In genomic region chr19:48244289-48244688, GRCh38 we compare ENCODE assay signal across 10 cellular contexts. TPM values are rescaled to one million over a fixed set of nuclear protein-coding genes. Genes with fewer than 3 reads are reported as not detected.
A peak's percentile ranks its signal among the peaks of the same experiment; 100 is the strongest.
DNase-seq lines count a peak whose midpoint lies in the region; ATAC-seq and TF ChIP-seq lines count a peak whose summit lies in the region.
"Had no signal": no experiment of that assay in that cellular context is flagged by ENCODE, and none has a peak within 500 bp of the region (broad histone marks: within the 10 kb centered on the region; RNA-seq: fewer than 3 reads in every experiment).

No MANE protein-coding gene starts in this region.

- H3K79me2 ChIP-seq in PC-3 (ENCODE audit: low read length): no peaks in the 10 kb centered on the region

- H3K9ac ChIP-seq in PC-3 (ENCODE audit: low read length): no peak overlapping the region

- H2AFZ ChIP-seq in PC-3 (ENCODE audit: low read length): no peak overlapping the region

- no TSS peak for BruUV-seq in PC-3 (replicated peaks; lab: Mats Ljungman, UMichigan)

- H3K36me3 Mint-ChIP-seq in activated naive CD8-positive, alpha-beta T cell treated with anti-CD3 and anti-CD28 coated beads for 36 hours: peaks cover 67% of the 10 kb centered on the region

- no peaks in the 10 kb centered on the region for H3K9me2 ChIP-seq in PC-3 (replicated peaks; ENCODE audit: low read length)

- no peaks in the 10 kb centered on the region for H3K27me3 ChIP-seq in PC-3 (ENCODE audit: low read length)
- no peaks in the 10 kb centered on the region for H3K27me3 ChIP-seq in neutrophil

- H3K27ac Mint-ChIP-seq in activated naive CD8-positive, alpha-beta T cell treated with anti-CD3 and anti-CD28 coated beads for 36 hours: peak overlapping the region; percentile 88

- H3F3A ChIP-seq in PC-3 (ENCODE audit: low read length, unreplicated experiment): no peaks in the 10 kb centered on the region

- no peak overlapping the region for H3K4me2 ChIP-seq in PC-3 (ENCODE audit: low read length)

- peak; percentile 75 for DNase-seq in ELR (ENCODE audit: low read depth)
- peak; percentile 12 for DNase-seq in PC-3
- no peak for DNase-seq in activated naive CD8-positive, alpha-beta T cell treated with anti-CD3 and anti-CD28 coated beads for 36 hours
- DNase-seq in NCI-H69 (lab: John Stamatoyannopoulos, UW): no peak
- DNase-seq in DMS153 treated with DMSO at 0.1 percent for 48 hours (lab: John Stamatoyannopoulos, UW; ENCODE audit: unreplicated experiment): no peak
- DNase-seq: islet precursor cell, NCI-H526 treated with DMSO at 0.1 percent for 48 hours had no signal

- H3K27ac ChIP-seq in PC-3 (ENCODE audit: low read length): no peak overlapping the region
- peak overlapping the region; percentile 93 for H3K27ac ChIP-seq in neutrophil

- TF ChIP-seq CTCF in PC-3 (conservative IDR thresholded peaks at IDR 0.05; ENCODE audit: low read depth, low read length): no peak
- TF ChIP-seq CTCF in neutrophil (IDR thresholded peaks at IDR 0.05): no peak

- ATAC-seq in PC-3 (peak; percentile 46; the same call in 1 of the 2 replicates), GM21360 (IDR thresholded peaks at IDR 0.05; ENCODE audit: unreplicated experiment) (no peak), HG02623 (IDR thresholded peaks at IDR 0.05; ENCODE audit: unreplicated experiment) (no peak)

- CTCF ChIA-PET in PC-3 (lab: Charles Lee): no interaction called here

- H3K4me1 ChIP-seq in PC-3 (ENCODE audit: insufficient read depth, low read length): peaks cover 6% of the 10 kb centered on the region; the same call in 1 of the 2 replicates
- H3K4me1 ChIP-seq in neutrophil (ENCODE audit: control insufficient read depth in 1 of 2, insufficient read depth in 1 of 2, low read depth in 1 of 2, low read length in 1 of 2): peaks cover 52 to 58% of the 10 kb centered on the region in 2 experiments

- no peaks in the 10 kb centered on the region for H3K27me3 Mint-ChIP-seq in activated naive CD8-positive, alpha-beta T cell treated with anti-CD3 and anti-CD28 coated beads for 36 hours

- H4K20me1 ChIP-seq in PC-3 (ENCODE audit: low read length): no peaks in the 10 kb centered on the region

- POLR2A ChIA-PET in PC-3 (lab: Charles Lee; ENCODE audit: unreplicated experiment): no interaction called here

- H3K4me3 ChIP-seq in PC-3 (ENCODE audit: low read length) (no peak overlapping the region), neutrophil (ENCODE audit: low read depth in 1 of 2, low read length in 1 of 2) (peak overlapping the region; percentile 47)

- H3K4me1 Mint-ChIP-seq in activated naive CD8-positive, alpha-beta T cell treated with anti-CD3 and anti-CD28 coated beads for 36 hours: peaks cover 46% of the 10 kb centered on the region

- H3K9me3 ChIP-seq in PC-3 (ENCODE audit: low read length) (no peaks in the 10 kb centered on the region), neutrophil (no peaks in the 10 kb centered on the region)

- intact Hi-C loops in PC-3 (cut with micrococcal nuclease): no loop called here

- peak overlapping the region; percentile 85 for H3K4me3 Mint-ChIP-seq in activated naive CD8-positive, alpha-beta T cell treated with anti-CD3 and anti-CD28 coated beads for 36 hours

- no peaks in the 10 kb centered on the region for H3K9me3 Mint-ChIP-seq in activated naive CD8-positive, alpha-beta T cell treated with anti-CD3 and anti-CD28 coated beads for 36 hours

- H3K36me3 ChIP-seq in PC-3 (ENCODE audit: low read depth, low read length) (no peaks in the 10 kb centered on the region), neutrophil (peaks cover 72% of the 10 kb centered on the region)

RNA-seq across cellular contexts. Expression of gene CARD8, which starts 11.4 kb away (rescaled TPM):
- 6.8 and 8.7 TPM in 2 replicates for total RNA-seq in PC-3 (2014; rRNA removed)
- total RNA-seq in activated naive CD8-positive, alpha-beta T cell treated with anti-CD3 and anti-CD28 coated beads for 36 hours: 100 to 1,000 TPM; 102 to 103 TPM

RNA-seq across cellular contexts. Expression of gene ZNF114, which starts 25.6 kb away (rescaled TPM):
- total RNA-seq in PC-3 (2014; rRNA removed): 0.29 and 0.40 TPM in 2 replicates
- under 1 TPM; 0.44 to 0.60 TPM for total RNA-seq in activated naive CD8-positive, alpha-beta T cell treated with anti-CD3 and anti-CD28 coated beads for 36 hours

Comparison
In these comparisons a context has a peak if more than half of its experiments do, and no peak if none do; other contexts are left out.
1. DNase-seq: peak in ELR (single experiment) and PC-3 (single experiment); none in activated naive CD8-positive, alpha-beta T cell treated with anti-CD3 and anti-CD28 coated beads for 36 hours (single experiment), NCI-H69 (single experiment) and DMS153 treated with DMSO at 0.1 percent for 48 hours (single experiment).
2. RNA of gene CARD8, which starts 11.4 kb away (total RNA-seq): 102 to 103 TPM in activated naive CD8-positive, alpha-beta T cell treated with anti-CD3 and anti-CD28 coated beads for 36 hours; 6.8 to 8.7 TPM in PC-3; every median in the first group is over 10 times any median in the second.